In the genomic region with DNA sequence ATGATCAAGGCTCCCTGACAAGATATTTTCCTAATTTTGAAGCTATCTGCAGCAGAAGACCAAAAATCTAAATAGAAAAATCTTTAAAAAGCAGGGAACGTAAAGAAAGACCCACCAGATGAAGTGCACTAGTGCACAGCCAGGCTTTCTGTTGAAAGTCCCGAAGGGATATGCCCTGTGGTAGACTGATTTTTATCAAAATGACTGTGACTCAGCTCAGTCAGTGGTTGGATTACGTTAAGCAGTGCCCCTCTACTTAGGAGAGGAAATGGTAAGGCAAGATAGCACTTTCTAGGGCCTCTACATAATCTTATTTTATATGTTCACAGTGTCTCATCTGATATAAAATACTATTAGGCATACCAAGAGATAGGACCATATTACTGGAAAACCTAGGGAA, we compare ENCODE assay signal across 23 cellular contexts.
"Had no signal": no experiment of that assay in that cellular context is flagged by ENCODE, and none has a peak within 500 bp of the region (broad histone marks: within the 10 kb centered on the region; RNA-seq: fewer than 3 reads in every experiment).

No MANE protein-coding gene starts in this region.

- H3K27ac ChIP-seq: esophagus squamous epithelium, heart right ventricle, left lung, lower lobe of right lung, spleen, tibial nerve, VCaP had no signal

- H3K4me1 Mint-ChIP-seq: central memory CD8-positive, alpha-beta T cell had no signal

- H3K36me3 Mint-ChIP-seq: activated naive CD4-positive, alpha-beta T cell treated with anti-CD3 and anti-CD28 coated beads, Interleukin-2, amount 50 U/mL, for 72 hours; natural killer cell treated with Interleukin-12 subunit alpha and Interleukin-12 subunit beta and Interleukin-15 and Interleukin-18, amount 100 ng/mL, for 72 hours had no signal

- H3K9me3 ChIP-seq: esophagus squamous epithelium, heart right ventricle, left lung, lower lobe of right lung, spleen, tibial nerve had no signal

- H3K36me3 ChIP-seq: esophagus squamous epithelium, heart right ventricle, left lung, lower lobe of right lung, spleen, tibial nerve had no signal

- H3K4me3 Mint-ChIP-seq: activated T-cell treated with anti-CD3 and anti-CD28 coated beads, Interleukin-2, amount 50 U/mL, for 72 hours; central memory CD8-positive, alpha-beta T cell; natural killer cell treated with Interleukin-12 subunit alpha and Interleukin-12 subunit beta and Interleukin-15 and Interleukin-18, amount 100 ng/mL, for 72 hours had no signal

- DNase-seq: activated CD4-positive, alpha-beta T cell treated with anti-CD3 and anti-CD28 coated beads for 4 hours; activated CD4-positive, alpha-beta T cell treated with anti-CD3 and anti-CD28 coated beads, Interleukin-2, amount 50 U/mL, for 4 hours; activated naive CD4-positive, alpha-beta T cell; activated T-cell treated with anti-CD3 and anti-CD28 coated beads for 4 hours; activated T-cell treated with anti-CD3 and anti-CD28 coated beads, Interleukin-2, amount 50 U/mL, for 72 hours; anterior cingulate cortex; dermis blood vessel endothelial cell; effector CD4-positive, alpha-beta T cell; esophagus squamous epithelium; foreskin melanocyte; heart right ventricle; left lung; lower lobe of right lung; mesendoderm; posterior cingulate gyrus; right cardiac atrium; spleen; stimulated activated naive CD4-positive, alpha-beta T cell had no signal

- H3K27me3 ChIP-seq: esophagus squamous epithelium, heart right ventricle, left lung, spleen, tibial nerve had no signal

- H3K9me3 Mint-ChIP-seq: activated T-cell treated with anti-CD3 and anti-CD28 coated beads, Interleukin-2, amount 50 U/mL, for 72 hours had no signal

- H3K4me3 ChIP-seq: esophagus squamous epithelium, heart right ventricle, left lung, lower lobe of right lung, spleen, tibial nerve had no signal

- ATAC-seq: activated naive CD4-positive, alpha-beta T cell treated with anti-CD3 and anti-CD28 coated beads, Interleukin-2, amount 50 U/mL, for 72 hours; activated T-cell treated with anti-CD3 and anti-CD28 coated beads, Interleukin-2, amount 50 U/mL, for 72 hours; heart right ventricle; left lung; lower lobe of right lung; natural killer cell treated with Interleukin-12 subunit alpha and Interleukin-12 subunit beta and Interleukin-15 and Interleukin-18, amount 100 ng/mL, for 72 hours; right cardiac atrium had no signal

- H3K27me3 Mint-ChIP-seq: central memory CD8-positive, alpha-beta T cell; natural killer cell treated with Interleukin-12 subunit alpha and Interleukin-12 subunit beta and Interleukin-15 and Interleukin-18, amount 100 ng/mL, for 72 hours had no signal

- H3K27ac Mint-ChIP-seq: activated naive CD4-positive, alpha-beta T cell treated with anti-CD3 and anti-CD28 coated beads, Interleukin-2, amount 50 U/mL, for 72 hours; activated T-cell treated with anti-CD3 and anti-CD28 coated beads, Interleukin-2, amount 50 U/mL, for 72 hours; natural killer cell treated with Interleukin-12 subunit alpha and Interleukin-12 subunit beta and Interleukin-15 and Interleukin-18, amount 100 ng/mL, for 72 hours had no signal

- H3K4me1 ChIP-seq: esophagus squamous epithelium, heart right ventricle, left lung, lower lobe of right lung, spleen, tibial nerve had no signal
